Comparison of ENCODE assay signal across 8 cellular contexts in the genomic region with DNA sequence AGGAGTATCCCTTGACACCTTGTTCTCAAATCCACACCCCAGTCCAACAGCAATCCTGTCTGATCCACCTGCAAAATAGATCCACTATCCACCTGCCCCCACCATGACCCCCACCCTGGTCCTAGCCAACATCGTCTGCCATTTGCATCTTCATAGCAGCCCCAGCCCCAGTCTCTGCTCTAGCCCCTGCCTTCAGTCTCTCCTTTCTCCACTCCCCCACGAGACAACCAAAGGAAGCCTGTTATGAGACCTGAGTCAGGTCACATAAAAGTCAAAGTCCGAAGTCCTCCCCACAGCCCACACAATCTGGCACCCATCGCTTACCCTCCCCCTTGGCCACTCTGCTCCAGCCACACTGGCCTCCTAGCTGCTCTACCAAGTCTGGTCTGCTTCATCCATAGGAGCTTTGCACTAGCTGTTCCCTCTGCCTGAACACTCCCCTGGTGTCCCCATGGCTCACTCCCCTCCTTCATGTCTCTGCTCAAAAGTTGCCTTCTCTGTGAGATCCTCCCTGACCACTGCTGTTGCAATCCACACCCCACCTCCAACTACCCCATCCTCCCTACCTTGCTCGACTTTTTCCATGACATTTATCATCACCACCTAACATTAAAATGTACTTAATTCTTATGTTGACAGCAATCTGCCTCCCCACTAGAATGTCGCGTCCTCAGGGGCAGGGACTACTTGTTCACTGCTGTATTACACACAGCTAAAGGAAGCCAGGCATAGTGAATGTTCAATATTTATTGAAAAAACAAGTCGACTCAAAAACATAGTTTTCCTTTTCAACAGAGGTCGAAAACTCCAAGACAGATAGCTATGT.
A peak's percentile ranks its signal among the peaks of the same experiment; 100 is the strongest.
DNase-seq lines count a peak whose midpoint lies in the region; ATAC-seq and FAIRE-seq lines count a peak whose summit lies in the region.

No MANE protein-coding gene starts in this region.

- no peaks in the 10 kb centered on the region for H3K27me3 ChIP-seq in muscle layer of duodenum (ENCODE audit: low read depth, low read length)

- peaks cover 0 to 36% of the 10 kb centered on the region in 2 donors for H3K4me1 ChIP-seq in muscle layer of duodenum (ENCODE audit: control insufficient read depth in 1 of 2, insufficient read depth in 2 of 2, low read length in 2 of 2)

- peak overlapping the region; percentile 99 for H3K27ac ChIP-seq in muscle layer of duodenum (ENCODE audit: low read length)

- H3K9me3 ChIP-seq in muscle layer of duodenum (ENCODE audit: control insufficient read depth in 1 of 2, low read length in 2 of 2), result no peaks in the 10 kb centered on the region

- peaks cover 17 to 22% of the 10 kb centered on the region in 2 donors for H3K36me3 ChIP-seq in muscle layer of duodenum (ENCODE audit: control insufficient read depth in 1 of 2, insufficient read depth in 2 of 2, low read length in 2 of 2)

- no peak for FAIRE-seq in RCC 7860 (lab: Jason Lieb, UNC)

- peak; percentile 0 for ATAC-seq in GM18519 (IDR thresholded peaks at IDR 0.05; ENCODE audit: low FRiP score, unreplicated experiment)

- peak overlapping the region; percentile 57 to 61 for H3K4me3 ChIP-seq in muscle layer of duodenum (ENCODE audit: low read depth in 1 of 2, low read length in 2 of 2)

- DNase-seq in RCC 7860 (ENCODE audit: low spot score), result peak; percentile 42
- DNase-seq in effector CD4-positive, alpha-beta T cell, result peak; percentile 31
- no peak for DNase-seq in SW 1271 (lab: John Stamatoyannopoulos, UW)
- no peak for DNase-seq in middle frontal gyrus (ENCODE audit: extremely low spot score, low spot score)
- DNase-seq in DMS79 (lab: John Stamatoyannopoulos, UW), result no peak
- DNase-seq in NCI-H226, result no peak

Comparison
In these comparisons a context has a peak if more than half of its experiments do, and no peak if none do; other contexts are left out.
1. DNase-seq: peak in RCC 7860 (single experiment) and effector CD4-positive, alpha-beta T cell (single experiment); none in SW 1271 (0 of 2), middle frontal gyrus (single experiment), DMS79 (single experiment) and NCI-H226 (single experiment).